In the genomic region with DNA sequence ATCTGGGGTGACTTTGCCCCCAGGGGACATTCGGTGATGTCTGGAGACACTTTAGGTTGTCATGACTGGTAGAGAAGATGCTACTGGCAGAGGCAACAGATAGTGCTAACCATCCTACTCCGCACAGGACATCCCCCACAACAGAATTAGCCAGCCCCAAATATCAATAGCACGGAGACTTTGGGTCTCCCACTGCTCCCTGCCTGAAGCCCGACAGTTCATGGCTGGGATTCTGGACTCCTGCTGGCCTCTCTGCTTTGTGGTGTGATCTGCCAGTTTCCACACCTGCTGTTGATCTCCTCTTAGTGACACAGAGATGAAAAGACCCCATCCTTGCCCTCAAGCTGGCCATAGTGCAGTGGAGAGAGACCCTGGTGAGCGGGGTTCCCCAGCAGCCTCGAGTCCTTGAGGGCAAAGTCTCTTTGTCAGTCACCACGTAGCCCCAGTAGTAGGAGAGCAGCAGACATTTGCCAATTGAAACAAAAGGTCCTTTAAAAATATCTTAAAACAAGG, we compare ENCODE assay signal across 17 cellular contexts. TPM values are rescaled to one million over a fixed set of nuclear protein-coding genes. Genes with fewer than 3 reads are reported as not detected.
DNase-seq lines count a peak whose midpoint lies in the region; ATAC-seq, FAIRE-seq and TF ChIP-seq lines count a peak whose summit lies in the region.
"Had no signal": no experiment of that assay in that cellular context is flagged by ENCODE, and none has a peak within 500 bp of the region (broad histone marks: within the 10 kb centered on the region; RNA-seq: fewer than 3 reads in every experiment).

No MANE protein-coding gene starts in this region.

- H3K4me3 ChIP-seq in HEK293 (ENCODE audit: low read depth, low read length) (no peak overlapping the region), liver (ENCODE audit: low read depth in 1 of 3, low read length in 3 of 3) (no peak overlapping the region), upper lobe of left lung (no peak overlapping the region), BE2C (ENCODE audit: low read depth, low read length) (no peak overlapping the region)
- H3K4me3 ChIP-seq: A549 had no signal

- TF ChIP-seq POLR2A in upper lobe of left lung (IDR thresholded peaks at IDR 0.05): no peak
- no peak for TF ChIP-seq POLR2A in GM12892 (IDR thresholded peaks at IDR 0.05; ENCODE audit: low read depth, low read length)

- H3K27ac ChIP-seq in HEK293 (ENCODE audit: extremely low read depth, low read depth, low read length) (no peak overlapping the region), VCaP (peak overlapping the region; percentile 74), liver (ENCODE audit: low read depth in 1 of 2, low read length in 2 of 2) (peak overlapping the region; percentile 86 to 91), upper lobe of left lung (peak overlapping the region; percentile 45 to 84 (median 62))
- H3K27ac ChIP-seq: HL-60 had no signal

- peaks cover 14% of the 10 kb centered on the region for H3K27me3 Mint-ChIP-seq in activated naive CD4-positive, alpha-beta T cell treated with anti-CD3 and anti-CD28 coated beads, Interleukin-2, amount 10 ng/mL, durations not matched to agents 7 days and 5 days

- H3K9me3 ChIP-seq in HEK293 (ENCODE audit: control insufficient read depth, insufficient read depth, low read depth, low read length) (no peaks in the 10 kb centered on the region), liver (ENCODE audit: control insufficient read depth in 4 of 4, low read length in 3 of 4) (no peaks in the 10 kb centered on the region), upper lobe of left lung (no peaks in the 10 kb centered on the region), BE2C (no peaks in the 10 kb centered on the region)
- H3K9me3 ChIP-seq: A549 had no signal

- no peak for ATAC-seq in upper lobe of left lung (ENCODE audit: low FRiP score in 2 of 2)
- no peak for ATAC-seq in GM18519 (IDR thresholded peaks at IDR 0.05; ENCODE audit: low FRiP score, unreplicated experiment)
- ATAC-seq: A549 had no signal

- no peaks in the 10 kb centered on the region for H3K36me3 Mint-ChIP-seq in activated naive CD4-positive, alpha-beta T cell treated with anti-CD3 and anti-CD28 coated beads, Interleukin-2, amount 10 ng/mL, durations not matched to agents 7 days and 5 days
- H3K36me3 Mint-ChIP-seq: IgD-negative memory B cell had no signal

- no peaks in the 10 kb centered on the region for H3K4me1 ChIP-seq in HEK293 (ENCODE audit: control insufficient read depth, insufficient read depth, low read length)
- peaks cover 4 to 19% (median 13%) of the 10 kb centered on the region in 4 donors for H3K4me1 ChIP-seq in liver (ENCODE audit: control insufficient read depth in 4 of 4, insufficient read depth in 4 of 4, low read length in 3 of 4)
- peaks cover 15 to 23% (median 18%) of the 10 kb centered on the region in 4 donors for H3K4me1 ChIP-seq in upper lobe of left lung
- no peaks in the 10 kb centered on the region for H3K4me1 ChIP-seq in BE2C
- H3K4me1 ChIP-seq: A549 had no signal

- no peak overlapping the region for H3K4me3 Mint-ChIP-seq in activated naive CD4-positive, alpha-beta T cell treated with anti-CD3 and anti-CD28 coated beads, Interleukin-2, amount 10 ng/mL, durations not matched to agents 7 days and 5 days
- H3K4me3 Mint-ChIP-seq: IgD-negative memory B cell had no signal

- H3K36me3 ChIP-seq in HEK293 (ENCODE audit: control insufficient read depth in 2 of 2, insufficient read depth in 1 of 2, low read length in 2 of 2) (no peaks in the 10 kb centered on the region), liver (ENCODE audit: control insufficient read depth in 4 of 4, insufficient read depth in 3 of 4, low read depth in 1 of 4, low read length in 3 of 4) (no peaks in the 10 kb centered on the region), upper lobe of left lung (no peaks in the 10 kb centered on the region), BE2C (no peaks in the 10 kb centered on the region)

- H3K9ac ChIP-seq in liver (ENCODE audit: low read depth in 1 of 2, low read length in 2 of 2): peak overlapping the region in 1 of 2 donors; percentile 32

- POLR2A ChIA-PET in HEK293 (lab: Yijun Ruan, JAX): no interaction called here

- no peaks in the 10 kb centered on the region for H3K27me3 ChIP-seq in liver (ENCODE audit: control insufficient read depth in 4 of 4, insufficient read depth in 4 of 4, low read length in 3 of 4)
- no peaks in the 10 kb centered on the region for H3K27me3 ChIP-seq in upper lobe of left lung
- no peaks in the 10 kb centered on the region for H3K27me3 ChIP-seq in BE2C

- TF ChIP-seq EP300 in upper lobe of left lung (IDR thresholded peaks at IDR 0.05): no peak

- CTCF ChIA-PET in HEK293 (lab: Yijun Ruan, JAX): interaction anchor here (1.4 to 2.4 kb wide), 2 partner anchors 9 to 10 kb away, joined by 5 to 11 read pairs; no protein-coding TSS in a partner anchor
- CTCF ChIA-PET in activated naive CD4-positive, alpha-beta T cell treated with anti-CD3 and anti-CD28 coated beads, Interleukin-2, amount 10 ng/mL, durations not matched to agents 7 days and 5 days (lab: Charles Lee): no interaction called here

- TF ChIP-seq RAD21 in liver (IDR thresholded peaks at IDR 0.05): no peak

- no peak overlapping the region for H3K27ac Mint-ChIP-seq in activated naive CD4-positive, alpha-beta T cell treated with anti-CD3 and anti-CD28 coated beads, Interleukin-2, amount 10 ng/mL, durations not matched to agents 7 days and 5 days
- H3K27ac Mint-ChIP-seq: IgD-negative memory B cell had no signal

- TF ChIP-seq CTCF in HEK293 (tag by site-specific recombination; IDR thresholded peaks at IDR 0.05) (no peak), VCaP (conservative IDR thresholded peaks at IDR 0.05) (no peak), liver (IDR thresholded peaks at IDR 0.05; ENCODE audit: low read depth, low read length, missing input control) (no peak), upper lobe of left lung (IDR thresholded peaks at IDR 0.05) (no peak), BE2C (IDR thresholded peaks at IDR 0.05; ENCODE audit: low read depth, low read length) (no peak)

- WGBS in liver: 43% methylated on average over 7 of the region's 7 CpGs
- 73 to 76% methylated on average over 7 of the region's 7 CpGs for WGBS in upper lobe of left lung, 2 donors

- FAIRE-seq in GM12892 (lab: Jason Lieb, UNC): no peak
- FAIRE-seq: A549, GM18507 had no signal

- no peaks in the 10 kb centered on the region for H3K9me3 Mint-ChIP-seq in activated naive CD4-positive, alpha-beta T cell treated with anti-CD3 and anti-CD28 coated beads, Interleukin-2, amount 10 ng/mL, durations not matched to agents 7 days and 5 days

- DNase-seq in upper lobe of left lung: no peak
- DNase-seq in GM12892 (ENCODE audit: insufficient read length): no peak
- no peak for DNase-seq in activated naive CD4-positive, alpha-beta T cell treated with anti-CD3 and anti-CD28 coated beads, Interleukin-2, amount 10 ng/mL, durations not matched to agents 7 days and 5 days
- no peak for DNase-seq in BE2C
- DNase-seq: DMS53, GF-D8, GOT3, HCEC 1CT, KG1 had no signal

- no peaks in the 10 kb centered on the region for H3K4me1 Mint-ChIP-seq in activated naive CD4-positive, alpha-beta T cell treated with anti-CD3 and anti-CD28 coated beads, Interleukin-2, amount 10 ng/mL, durations not matched to agents 7 days and 5 days

TF ChIP-seq in HEK293, 187 proteins besides CTCF, POLR2A, EP300 and RAD21:
- TF ChIP-seq, protein P1, sequence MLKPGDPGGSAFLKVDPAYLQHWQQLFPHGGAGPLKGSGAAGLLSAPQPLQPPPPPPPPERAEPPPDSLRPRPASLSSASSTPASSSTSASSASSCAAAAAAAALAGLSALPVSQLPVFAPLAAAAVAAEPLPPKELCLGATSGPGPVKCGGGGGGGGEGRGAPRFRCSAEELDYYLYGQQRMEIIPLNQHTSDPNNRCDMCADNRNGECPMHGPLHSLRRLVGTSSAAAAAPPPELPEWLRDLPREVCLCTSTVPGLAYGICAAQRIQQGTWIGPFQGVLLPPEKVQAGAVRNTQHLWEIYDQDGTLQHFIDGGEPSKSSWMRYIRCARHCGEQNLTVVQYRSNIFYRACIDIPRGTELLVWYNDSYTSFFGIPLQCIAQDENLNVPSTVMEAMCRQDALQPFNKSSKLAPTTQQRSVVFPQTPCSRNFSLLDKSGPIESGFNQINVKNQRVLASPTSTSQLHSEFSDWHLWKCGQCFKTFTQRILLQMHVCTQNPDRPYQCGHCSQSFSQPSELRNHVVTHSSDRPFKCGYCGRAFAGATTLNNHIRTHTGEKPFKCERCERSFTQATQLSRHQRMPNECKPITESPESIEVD (tag by site-specific recombination; IDR thresholded peaks at IDR 0.05): no peak
- peak; percentile 32 for TF ChIP-seq ZIC2 (tag by site-specific recombination; IDR thresholded peaks at IDR 0.05)

TF ChIP-seq in liver, 16 proteins besides CTCF, POLR2A, EP300 and RAD21:
- TF ChIP-seq HNF4A (conservative IDR thresholded peaks at IDR 0.05) (peak; percentile 67 to 71), FOXA2 (IDR thresholded peaks at IDR 0.05) (no peak), YY1 (IDR thresholded peaks at IDR 0.05) (no peak), RXRA (IDR thresholded peaks at IDR 0.05) (peak in 1 of 2 donors; percentile 38), EGR1 (IDR thresholded peaks at IDR 0.05; ENCODE audit: low read depth in 2 of 2) (no peak)
TF ChIP-seq in liver: peak in this region for 2.

RNA-seq across cellular contexts. Expression of a gene that starts 24.7 kb away (rescaled TPM):
- total RNA-seq in liver (10 to 100 TPM; 17.3 to 39.7 TPM), upper lobe of left lung (10 to 100 TPM in 4 of 6 donors, 1 to 10 TPM in 2; 9.4 to 12.2 (median 10.2) TPM)
- polyA plus RNA-seq in liver: 10 to 100 TPM; 11.6 to 17.9 TPM
- polyA plus RNA-seq in GM12892 (2012; ENCODE audit: missing spikeins): 9.3 TPM
- polyA plus RNA-seq in BE2C (2012; ENCODE audit: insufficient read depth, insufficient read length, low read depth): 7.3 TPM
